ENCODE assay signal across 1 cellular context in genomic region chr7:122256036-122256805, GRCh38.
TF ChIP-seq lines count a peak whose summit lies in the region.

No MANE protein-coding gene starts in this region.

TF ChIP-seq in GM23338, 12 proteins besides CTCF, POLR2A, EP300 and RAD21 (continued from another document):
- no peak for TF ChIP-seq ZNF462 (CRISPR knock-in tag; IDR thresholded peaks at IDR 0.05)
- no peak for TF ChIP-seq ETS1 (IDR thresholded peaks at IDR 0.05)
- TF ChIP-seq JUNB (IDR thresholded peaks at IDR 0.05; ENCODE audit: unreplicated experiment): no peak
- TF ChIP-seq EZH2phosphoT487 (IDR thresholded peaks at IDR 0.05; ENCODE audit: unreplicated experiment): no peak
- TF ChIP-seq EZH2 (IDR thresholded peaks at IDR 0.05; ENCODE audit: low read depth, unreplicated experiment): no peak
- TF ChIP-seq REST (IDR thresholded peaks at IDR 0.05; ENCODE audit: unreplicated experiment): no peak
- TF ChIP-seq STAT1 (IDR thresholded peaks at IDR 0.05; ENCODE audit: unreplicated experiment): no peak
- no peak for TF ChIP-seq ZNF114 (CRISPR knock-in tag; IDR thresholded peaks at IDR 0.05)
- TF ChIP-seq CREB1 (CRISPR knock-in tag; IDR thresholded peaks at IDR 0.05; ENCODE audit: low read depth): no peak
- TF ChIP-seq ZNF331 (CRISPR knock-in tag; IDR thresholded peaks at IDR 0.05; ENCODE audit: low read depth): no peak
- no peak for TF ChIP-seq POLR2AphosphoS5 (IDR thresholded peaks at IDR 0.05; ENCODE audit: low read depth)
